1 cellular context compared by ENCODE assay signal in genomic region chr11:124717421-124717785, GRCh38.
TF ChIP-seq lines count a peak whose summit lies in the region.

No MANE protein-coding gene starts in this region.

TF ChIP-seq in GM12878, 131 proteins besides CTCF, POLR2A, EP300 and RAD21:
- no peak for TF ChIP-seq RELB (IDR thresholded peaks at IDR 0.05; ENCODE audit: low read depth)
- no peak for TF ChIP-seq NFYA (IDR thresholded peaks at IDR 0.05; ENCODE audit: borderline replicate concordance, low read depth, low read length)
- peak; percentile 69; the same call in 1 of the 2 replicates for TF ChIP-seq IRF4 (IDR thresholded peaks at IDR 0.05; ENCODE audit: low read depth, low read length)
- no peak for TF ChIP-seq MXI1 (IDR thresholded peaks at IDR 0.05; ENCODE audit: low read depth, low read length)
- TF ChIP-seq MTA2 (IDR thresholded peaks at IDR 0.05; ENCODE audit: low read depth): peak; percentile 55
- TF ChIP-seq EGR1 (IDR thresholded peaks at IDR 0.05; ENCODE audit: borderline replicate concordance in 1 of 2, low read depth in 2 of 2, low read length in 2 of 2): no peak
- peak; percentile 68; the same call in 1 of the 2 replicates for TF ChIP-seq CHD1 (IDR thresholded peaks at IDR 0.05; ENCODE audit: low read depth, low read length)
- TF ChIP-seq JUND (IDR thresholded peaks at IDR 0.05; ENCODE audit: low read depth, low read length): peak; percentile 70; the same call in 1 of the 2 replicates
- TF ChIP-seq SKIL (IDR thresholded peaks at IDR 0.05; ENCODE audit: low read depth, poor library complexity, severe bottlenecking): peak; percentile 49
- no peak for TF ChIP-seq ZBED1 (IDR thresholded peaks at IDR 0.05; ENCODE audit: borderline replicate concordance)
- peak; percentile 64; the same call in 1 of the 2 replicates for TF ChIP-seq JUNB (IDR thresholded peaks at IDR 0.05)
- peak; percentile 47; the same call in 1 of the 2 replicates for TF ChIP-seq RUNX3 (IDR thresholded peaks at IDR 0.05; ENCODE audit: low read length)
- TF ChIP-seq BHLHE40 (IDR thresholded peaks at IDR 0.05; ENCODE audit: borderline replicate concordance in 1 of 2, low read depth in 2 of 2, low read length in 1 of 2): 0 out of 4 replicates have a peak, but pooled peaks of 1 of the 2 experiments have one; percentile 6
- TF ChIP-seq USF2 (IDR thresholded peaks at IDR 0.05; ENCODE audit: borderline replicate concordance, low read depth, low read length): no peak
- TF ChIP-seq IKZF1 (conservative IDR thresholded peaks at IDR 0.05): peak; percentile 12; the same call in 1 of the 2 replicates
- TF ChIP-seq IKZF2 (IDR thresholded peaks at IDR 0.05): peak; percentile 33 to 74; a peak in 3 of 4 replicates
- peak; percentile 22; the same call in 1 of the 2 replicates for TF ChIP-seq DPF2 (IDR thresholded peaks at IDR 0.05)
- TF ChIP-seq ATF7 (IDR thresholded peaks at IDR 0.05; ENCODE audit: low read depth): peak; percentile 31; the same call in 1 of the 2 replicates
- TF ChIP-seq BCL11A (IDR thresholded peaks at IDR 0.05; ENCODE audit: low read depth, low read length): peak; percentile 42; the same call in 1 of the 2 replicates
- no peak for TF ChIP-seq NRF1 (conservative IDR thresholded peaks at IDR 0.05; ENCODE audit: low read depth, low read length)
- TF ChIP-seq CREB1 (IDR thresholded peaks at IDR 0.05; ENCODE audit: low read depth): no peak
- TF ChIP-seq POLR2AphosphoS5 (IDR thresholded peaks at IDR 0.05; ENCODE audit: low read length): no peak
- TF ChIP-seq TCF7 (IDR thresholded peaks at IDR 0.05; ENCODE audit: borderline replicate concordance): no peak
